In genomic region chr15:63357657-63358161, GRCh38 we compare ENCODE assay signal across 25 cellular contexts. TPM values are rescaled to one million over a fixed set of nuclear protein-coding genes. Genes with fewer than 3 reads are reported as not detected.
A peak's percentile ranks its signal among the peaks of the same experiment; 100 is the strongest.
DNase-seq lines count a peak whose midpoint lies in the region; ATAC-seq, FAIRE-seq and TF ChIP-seq lines count a peak whose summit lies in the region.
"Had no signal": no experiment of that assay in that cellular context is flagged by ENCODE, and none has a peak within 500 bp of the region (broad histone marks: within the 10 kb centered on the region; RNA-seq: fewer than 3 reads in every experiment).

No MANE protein-coding gene starts in this region.

- H3K27ac ChIP-seq in caudate nucleus (ENCODE audit: low read depth, low read length) (peak overlapping the region; percentile 24), pancreas (no peak overlapping the region), Karpas-422 (ENCODE audit: low read length) (no peak overlapping the region)
- H3K27ac ChIP-seq: PC-9, SJSA1 had no signal

- no peaks in the 10 kb centered on the region for H3K79me2 ChIP-seq in Karpas-422 (ENCODE audit: low read length)

- no peak overlapping the region for H2AFZ ChIP-seq in Karpas-422 (ENCODE audit: low read length)
- H2AFZ ChIP-seq: PC-9 had no signal

- no peak overlapping the region for H3K4me3 Mint-ChIP-seq in mesothelial cell of epicardium
- H3K4me3 Mint-ChIP-seq: CD4-positive, alpha-beta memory T cell had no signal

- no peaks in the 10 kb centered on the region for H3K27me3 ChIP-seq in pancreas
- H3K27me3 ChIP-seq in Karpas-422 (ENCODE audit: low read length): no peaks in the 10 kb centered on the region
- H3K27me3 ChIP-seq: SJSA1 had no signal

- H3K4me1 ChIP-seq in pancreas: peaks cover 17 to 30% (median 27%) of the 10 kb centered on the region in 3 donors
- no peaks in the 10 kb centered on the region for H3K4me1 ChIP-seq in Karpas-422 (ENCODE audit: low read length)
- H3K4me1 ChIP-seq: SJSA1 had no signal

- 70 to 82% methylated on average over 3 of the region's 3 CpGs for WGBS in pancreas, 2 donors

- H3K9me3 ChIP-seq in pancreas: no peaks in the 10 kb centered on the region
- H3K9me3 ChIP-seq in Karpas-422 (ENCODE audit: low read length): no peaks in the 10 kb centered on the region
- H3K9me3 ChIP-seq: SJSA1 had no signal

- H3K9me2 ChIP-seq in Karpas-422 (replicated peaks; ENCODE audit: insufficient read depth, low read length): no peaks in the 10 kb centered on the region

- peaks cover 7% of the 10 kb centered on the region for H3K9me3 Mint-ChIP-seq in mesothelial cell of epicardium

- intact Hi-C loops in pancreas (cut with DNase I): no loop called here

- DNase-seq in caudate nucleus (lab: John Stamatoyannopoulos, UW) (peak in 2 of 61 donors; percentile 37 to 40), pancreas (no peak), mesothelial cell of epicardium (ENCODE audit: low spot score in 2 of 2, unreplicated experiment in 2 of 2) (no peak), kidney tubule cell (ENCODE audit: low spot score) (no peak), Karpas-422 (no peak)
- DNase-seq: C1 segment of cervical spinal cord; CD4-positive, alpha-beta memory T cell; COR-L47; HCEC 1CT; IMR-90; KG1; MM.1S; NCI-H2029; NCI-H526; NCI-H82; NK-92 treated with Interleukin-12 subunit alpha and Interleukin-12 subunit beta, amount 100 ng/mL, for 24 hours; PC-9; Right ventricle myocardium superior; RPMI8226 had no signal

- peaks cover 2% of the 10 kb centered on the region for H3K4me1 Mint-ChIP-seq in mesothelial cell of epicardium
- H3K4me1 Mint-ChIP-seq: CD4-positive, alpha-beta memory T cell had no signal

- no peaks in the 10 kb centered on the region for H3K36me3 ChIP-seq in pancreas
- no peaks in the 10 kb centered on the region for H3K36me3 ChIP-seq in Karpas-422 (ENCODE audit: insufficient read depth, low read length)
- H3K36me3 ChIP-seq: SJSA1 had no signal

- no peaks in the 10 kb centered on the region for H4K20me1 ChIP-seq in Karpas-422 (ENCODE audit: insufficient read depth, low read depth, low read length)

- FAIRE-seq in islet of Langerhans (lab: Jason Lieb, UNC) (peak; percentile 90), pancreas (lab: Jason Lieb, UNC) (peak; percentile 61)
- FAIRE-seq: G401.6, GM12878, H1 had no signal

- no peak overlapping the region for H3K4me2 ChIP-seq in Karpas-422 (ENCODE audit: low read depth, low read length, poor library complexity, severe bottlenecking)
- H3K4me2 ChIP-seq: PC-9 had no signal

- no peak overlapping the region for H3K4me3 ChIP-seq in pancreas
- H3K4me3 ChIP-seq in Karpas-422 (ENCODE audit: low read length): no peak overlapping the region
- H3K4me3 ChIP-seq: GM12878, PC-9, SJSA1 had no signal

- H3K27ac Mint-ChIP-seq in mesothelial cell of epicardium: no peak overlapping the region
- H3K27ac Mint-ChIP-seq: CD4-positive, alpha-beta memory T cell had no signal

- TF ChIP-seq CTCF in pancreas (IDR thresholded peaks at IDR 0.05) (no peak), mesothelial cell of epicardium (IDR thresholded peaks at IDR 0.05; ENCODE audit: unreplicated experiment) (no peak)

- H3K27me3 Mint-ChIP-seq in mesothelial cell of epicardium (ENCODE audit: low read depth): peaks cover 12% of the 10 kb centered on the region

- no peak overlapping the region for H3K9ac ChIP-seq in Karpas-422 (ENCODE audit: low read length)

- ATAC-seq in pancreas (no peak), HG02981 (IDR thresholded peaks at IDR 0.05; ENCODE audit: unreplicated experiment) (no peak)
- ATAC-seq: GM12878 had no signal

- H3K36me3 Mint-ChIP-seq in mesothelial cell of epicardium: no peaks in the 10 kb centered on the region
- H3K36me3 Mint-ChIP-seq: CD4-positive, alpha-beta memory T cell had no signal

RNA-seq across cellular contexts. Expression of gene CA12, which starts 23.9 kb away (rescaled TPM):
- total RNA-seq in pancreas: 10 to 100 TPM; 10.2 to 49.6 (median 28.6) TPM
- 10 to 100 TPM in 1 of 2 donors, 1 to 10 TPM in 1; 7.5 to 21.0 TPM for polyA plus RNA-seq in pancreas
- total RNA-seq in mesothelial cell of epicardium: 1.0 to 1.6 TPM (median 1.3 TPM) in 3 replicates
- not detected in 2 replicates for total RNA-seq in Karpas-422 (2014; rRNA removed; shearing (Covaris generic); ENCODE audit: low replicate concordance)
- total RNA-seq: CD4-positive, alpha-beta memory T cell had no signal
- polyA plus RNA-seq: CD4-positive, alpha-beta memory T cell had no signal
